8 cellular contexts compared by ENCODE assay signal in genomic region chr5:139667730-139668063, GRCh38. TPM values are rescaled to one million over a fixed set of nuclear protein-coding genes. Genes with fewer than 3 reads are reported as not detected.
DNase-seq lines count a peak whose midpoint lies in the region; ATAC-seq and TF ChIP-seq lines count a peak whose summit lies in the region.

No MANE protein-coding gene starts in this region.

- no peak for TF ChIP-seq RAD21 in HCT116 (IDR thresholded peaks at IDR 0.05; ENCODE audit: low read depth)

- POLR2A ChIA-PET in HCT116 (lab: Charles Lee) = interaction anchor here (1.5 kb wide), 1 partner anchor 10 kb away, joined by 4 read pairs; no protein-coding TSS in a partner anchor

- peaks cover 0 to 4% of the 10 kb centered on the region in 2 experiments; a peak in 1 of 4 replicates for H3K36me3 ChIP-seq in HCT116 (ENCODE audit: control insufficient read depth in 1 of 2, insufficient read depth in 2 of 2, low read length in 2 of 2)
- peaks cover 0 to 3% (median 0%) of the 10 kb centered on the region in 4 donors for H3K36me3 ChIP-seq in stomach

- H3K27me3 ChIP-seq in HCT116 (ENCODE audit: insufficient read depth, low read length) = no peaks in the 10 kb centered on the region
- H3K27me3 ChIP-seq in foreskin keratinocyte = no peaks in the 10 kb centered on the region
- H3K27me3 ChIP-seq in stomach = no peaks in the 10 kb centered on the region

- peak overlapping the region; percentile 87 for H3K4me2 ChIP-seq in HCT116 (ENCODE audit: low read length)

- H3K27ac ChIP-seq in HCT116 (ENCODE audit: low read depth, low read length) (peak overlapping the region; percentile 79), VCaP (peak overlapping the region; percentile 79), foreskin keratinocyte (peak overlapping the region; percentile 97), stomach (peak overlapping the region; percentile 85 to 95 (median 90))

- CTCF ChIA-PET in HCT116 (lab: Charles Lee) = no interaction called here

- no peak for TF ChIP-seq POLR2A in HCT116 (IDR thresholded peaks at IDR 0.05; ENCODE audit: borderline replicate concordance, extremely low read depth, insufficient read depth, insufficient read length)
- no peak for TF ChIP-seq POLR2A in stomach (IDR thresholded peaks at IDR 0.05)

- H3K9me2 ChIP-seq in HCT116 (ENCODE audit: insufficient read depth) = no peaks in the 10 kb centered on the region

- intact Hi-C loops in HCT116 (cut with micrococcal nuclease) = no loop called here
- intact Hi-C loops in stomach (cut with DNase I; ENCODE audit: low total_unique reads) = no loop called here

- TF ChIP-seq CTCF in HCT116 (IDR thresholded peaks at IDR 0.05 in 2 of 3, conservative IDR thresholded peaks at IDR 0.05 in 1 of 3; ENCODE audit: borderline replicate concordance in 1 of 3, insufficient read depth in 1 of 3, low read depth in 2 of 3, low read length in 2 of 3) (no peak), VCaP (conservative IDR thresholded peaks at IDR 0.05) (no peak), foreskin keratinocyte (conservative IDR thresholded peaks at IDR 0.05) (no peak), stomach (IDR thresholded peaks at IDR 0.05) (no peak)

- H2AFZ ChIP-seq in HCT116 (ENCODE audit: low read depth, low read length, poor library complexity, severe bottlenecking) = no peak overlapping the region

- BruUV-seq in HCT116 (replicated peaks; lab: Mats Ljungman, UMichigan) = no TSS peak

- no peaks in the 10 kb centered on the region for H4K20me1 ChIP-seq in HCT116 (ENCODE audit: insufficient read depth)

- H3K9ac ChIP-seq in HCT116 (ENCODE audit: low read length) = peak overlapping the region; percentile 72

- RAD21 ChIA-PET in HCT116 (lab: Charles Lee; ENCODE audit: low non-redundant PET in 1 of 2, low total read pairs in 2 of 2, uncharacterized antibody in 2 of 2, unreplicated experiment in 2 of 2) = no interaction called here

- DNase-seq in HCT116 (ENCODE audit: low read depth, low spot score) (no peak), foreskin keratinocyte (peak in 1 of 2 donors; percentile 25), stomach (no peak), NCI-H1436 (lab: John Stamatoyannopoulos, UW) (no peak), left lobe of liver (ENCODE audit: low spot score) (no peak)

- H3K4me3 ChIP-seq in HCT116 (replicated peaks in 1 of 2; ENCODE audit: low read depth in 1 of 2, low read length in 2 of 2) (peak overlapping the region; percentile 29 to 58), stomach (peak overlapping the region; percentile 41 to 52 (median 48))

- peak; percentile 28 for ATAC-seq in HCT116
- ATAC-seq in foreskin keratinocyte = peak; percentile 37
- no peak for ATAC-seq in HG02763 (IDR thresholded peaks at IDR 0.05; ENCODE audit: unreplicated experiment)
- no peak for ATAC-seq in GM18517 (IDR thresholded peaks at IDR 0.05; ENCODE audit: unreplicated experiment)
- ATAC-seq in left lobe of liver = no peak

- TF ChIP-seq EP300 in stomach (IDR thresholded peaks at IDR 0.05) = no peak

- peaks cover 96% of the 10 kb centered on the region for H3K79me2 ChIP-seq in HCT116 (ENCODE audit: insufficient read depth, low read length)

- 21 to 38% (median 26%) methylated on average over 5 of the region's 5 CpGs for WGBS in stomach, 5 donors

- peaks cover 43 to 60% of the 10 kb centered on the region in 2 experiments for H3K4me1 ChIP-seq in HCT116 (ENCODE audit: control insufficient read depth in 1 of 2, insufficient read depth in 2 of 2, low read length in 2 of 2)
- H3K4me1 ChIP-seq in foreskin keratinocyte = peaks cover 8% of the 10 kb centered on the region
- H3K4me1 ChIP-seq in stomach = peaks cover 87 to 100% (median 96%) of the 10 kb centered on the region in 4 donors

- no peaks in the 10 kb centered on the region for H3K9me3 ChIP-seq in HCT116 (ENCODE audit: control insufficient read depth in 1 of 2, insufficient read depth in 1 of 2, low read depth in 1 of 2, low read length in 2 of 2)
- H3K9me3 ChIP-seq in stomach = no peaks in the 10 kb centered on the region

TF ChIP-seq in HCT116, 20 proteins besides CTCF, POLR2A, EP300 and RAD21:
- TF ChIP-seq TCF7L2 (IDR thresholded peaks at IDR 0.05; ENCODE audit: borderline replicate concordance, extremely low read depth, insufficient read depth, insufficient read length) (no peak), MAX (IDR thresholded peaks at IDR 0.05) (no peak), ELF1 (IDR thresholded peaks at IDR 0.05; ENCODE audit: borderline replicate concordance, low read depth) (no peak), CBX3 (IDR thresholded peaks at IDR 0.05; ENCODE audit: low read depth) (no peak), JUND (IDR thresholded peaks at IDR 0.05) (no peak), ATF3 (IDR thresholded peaks at IDR 0.05) (no peak), FOSL1 (IDR thresholded peaks at IDR 0.05; ENCODE audit: low read depth) (no peak), EZH2phosphoT487 (IDR thresholded peaks at IDR 0.05; ENCODE audit: borderline replicate concordance) (no peak), EZH2 (IDR thresholded peaks at IDR 0.05) (no peak), YY1 (IDR thresholded peaks at IDR 0.05; ENCODE audit: extremely low read depth, insufficient replicate concordance, low read depth, low read length) (no peak), EGR1 (IDR thresholded peaks at IDR 0.05; ENCODE audit: low read depth) (no peak), SRF (IDR thresholded peaks at IDR 0.05; ENCODE audit: low read depth) (no peak), SIN3A (IDR thresholded peaks at IDR 0.05; ENCODE audit: low read depth) (no peak), REST (IDR thresholded peaks at IDR 0.05; ENCODE audit: low read depth) (no peak)
TF ChIP-seq in HCT116: peak in this region for 0.

RNA-seq across cellular contexts. Expression of gene CXXC5, which starts 19.5 kb away (rescaled TPM):
- total RNA-seq in HCT116 (2021; ENCODE audit: unreplicated experiment) (43.1 TPM), foreskin keratinocyte (1.0 and 1.2 TPM in 2 replicates), stomach (100 to 1,000 TPM in 1 of 5 donors, 10 to 100 TPM in 4; 25.9 to 101 (median 32.7) TPM), left lobe of liver (64.0 TPM)
- polyA plus RNA-seq in HCT116 (2012) = 34.4 and 46.2 TPM in 2 replicates
- polyA plus RNA-seq in foreskin keratinocyte (0.84 and 0.94 TPM in 2 replicates), stomach (10 to 100 TPM; 18.3 to 26.3 (median 22.2) TPM)

Comparison
In these comparisons a context has a peak if more than half of its experiments do, and no peak if none do; other contexts are left out.
1. ATAC-seq: peak in HCT116 (single experiment) and foreskin keratinocyte (single experiment); none in HG02763 (single experiment), GM18517 (single experiment) and left lobe of liver (single experiment).
2. RNA of gene CXXC5, which starts 19.5 kb away (total RNA-seq): 64.0 TPM in left lobe of liver (single experiment), 43.1 TPM in HCT116 (single experiment) and 25.9 to 101 TPM in stomach; 1.0 to 1.2 TPM in foreskin keratinocyte; every median in the first group is over 10 times any median in the second.
3. Peak in every context shown above with its lines, with median percentiles within 50 percentile points of each other: H3K27ac ChIP-seq.